In genomic region chr9:112332674-112332976, GRCh38 we compare ENCODE assay signal across 8 cellular contexts. TPM values are rescaled to one million over a fixed set of nuclear protein-coding genes. Genes with fewer than 3 reads are reported as not detected.
A peak's percentile ranks its signal among the peaks of the same experiment; 100 is the strongest.
DNase-seq lines count a peak whose midpoint lies in the region; ATAC-seq and TF ChIP-seq lines count a peak whose summit lies in the region.

No MANE protein-coding gene starts in this region.

- H3K36me3 Mint-ChIP-seq in activated CD8-positive, alpha-beta T cell treated with anti-CD3 and anti-CD28 coated beads for 36 hours (ENCODE audit: low read depth), result peaks cover 12% of the 10 kb centered on the region

- H3K9me3 ChIP-seq in iPS-18a (ENCODE audit: control insufficient read depth, low read depth, low read length) (no peaks in the 10 kb centered on the region), subcutaneous abdominal adipose tissue (ENCODE audit: control insufficient read depth in 5 of 5, low read length in 5 of 5) (no peaks in the 10 kb centered on the region)

- no peaks in the 10 kb centered on the region for H3K27me3 Mint-ChIP-seq in activated CD8-positive, alpha-beta T cell treated with anti-CD3 and anti-CD28 coated beads for 36 hours

- peak; percentile 42 for DNase-seq in SHP77 treated with DMSO at 0.1 percent for 48 hours (lab: John Stamatoyannopoulos, UW)
- DNase-seq in SHP77 (lab: John Stamatoyannopoulos, UW), result no peak
- DNase-seq in activated CD8-positive, alpha-beta T cell treated with anti-CD3 and anti-CD28 coated beads for 36 hours, result no peak
- DNase-seq in KBM-7, result no peak

- peak overlapping the region; percentile 95 for H3K4me3 ChIP-seq in iPS-18a (ENCODE audit: low read length)
- H3K4me3 ChIP-seq in subcutaneous abdominal adipose tissue (ENCODE audit: low read depth in 1 of 5, low read length in 5 of 5), result peak overlapping the region; percentile 86 to 91 (median 87)

- H3K9ac ChIP-seq in iPS-18a (ENCODE audit: low read length), result peak overlapping the region; percentile 64
- peak overlapping the region; percentile 77 to 88 (median 85) for H3K9ac ChIP-seq in subcutaneous abdominal adipose tissue (ENCODE audit: low read length in 5 of 5)

- H3K27me3 ChIP-seq in iPS-18a (ENCODE audit: control insufficient read depth, insufficient read depth, low read length) (no peaks in the 10 kb centered on the region), subcutaneous abdominal adipose tissue (ENCODE audit: control insufficient read depth in 5 of 5, insufficient read depth in 4 of 5, low read length in 5 of 5) (no peaks in the 10 kb centered on the region)

- H3K4me1 ChIP-seq in iPS-18a (ENCODE audit: control insufficient read depth, low read depth, low read length) (peaks cover 13% of the 10 kb centered on the region), subcutaneous abdominal adipose tissue (ENCODE audit: control insufficient read depth in 5 of 5, insufficient read depth in 5 of 5, low read length in 5 of 5) (peaks cover 0 to 33% (median 27%) of the 10 kb centered on the region in 5 donors)

- TF ChIP-seq CTCF in activated CD8-positive, alpha-beta T cell treated with anti-CD3 and anti-CD28 coated beads for 36 hours (IDR thresholded peaks at IDR 0.05), result no peak

- POLR2A ChIA-PET in activated CD8-positive, alpha-beta T cell treated with anti-CD3 and anti-CD28 coated beads for 36 hours (lab: Charles Lee), result interaction anchor here (1.0 to 2.8 kb wide), 6 partner anchors 12 to 235 kb away, joined by 3 to 14 read pairs (median 4); partner anchors contain the start of gene HSDL2

- H3K27ac ChIP-seq in iPS-18a (ENCODE audit: low read length) (no peak overlapping the region), subcutaneous abdominal adipose tissue (ENCODE audit: low read depth, low read length) (peak overlapping the region; percentile 90)

- in situ Hi-C loops in KBM-7 (cut with MboI; ENCODE audit: low pct_unique_long_range_greater_than_20kb, low sequenced_read_pairs), result no loop called here

- H3K36me3 ChIP-seq in iPS-18a (ENCODE audit: control insufficient read depth, low read depth, low read length), result no peaks in the 10 kb centered on the region
- no peaks in the 10 kb centered on the region for H3K36me3 ChIP-seq in subcutaneous abdominal adipose tissue (ENCODE audit: control insufficient read depth in 5 of 5, insufficient read depth in 5 of 5, low read length in 5 of 5)

- H3K4me3 Mint-ChIP-seq in activated CD8-positive, alpha-beta T cell treated with anti-CD3 and anti-CD28 coated beads for 36 hours, result peak overlapping the region; percentile 97

- peaks cover 42% of the 10 kb centered on the region for H3K4me1 Mint-ChIP-seq in activated CD8-positive, alpha-beta T cell treated with anti-CD3 and anti-CD28 coated beads for 36 hours (ENCODE audit: low read depth)

- intact Hi-C loops in activated CD8-positive, alpha-beta T cell treated with anti-CD3 and anti-CD28 coated beads for 36 hours (cut with micrococcal nuclease), result loop anchor here (5.0 kb wide), 1 partner anchor 150 kb away; no protein-coding TSS in a partner anchor

- peak overlapping the region; percentile 95 for H3K27ac Mint-ChIP-seq in activated CD8-positive, alpha-beta T cell treated with anti-CD3 and anti-CD28 coated beads for 36 hours

- CTCF ChIA-PET in activated CD8-positive, alpha-beta T cell treated with anti-CD3 and anti-CD28 coated beads for 36 hours (lab: Charles Lee), result interaction anchor here (1.6 to 2.1 kb wide), 3 partner anchors 15 to 235 kb away, joined by 5 to 13 read pairs (median 7); no protein-coding TSS in a partner anchor

- ATAC-seq in activated CD8-positive, alpha-beta T cell treated with anti-CD3 and anti-CD28 coated beads for 36 hours, result no peak
- no peak for ATAC-seq in GM19324 (IDR thresholded peaks at IDR 0.05; ENCODE audit: low FRiP score, unreplicated experiment)
- ATAC-seq in GM18519 (IDR thresholded peaks at IDR 0.05; ENCODE audit: low FRiP score, unreplicated experiment), result no peak

- no peaks in the 10 kb centered on the region for H3K9me3 Mint-ChIP-seq in activated CD8-positive, alpha-beta T cell treated with anti-CD3 and anti-CD28 coated beads for 36 hours

RNA-seq across cellular contexts. Expression of gene PTBP3, which starts 0.8 kb away (rescaled TPM):
- total RNA-seq in activated CD8-positive, alpha-beta T cell treated with anti-CD3 and anti-CD28 coated beads for 36 hours, result 100 to 1,000 TPM; 108 to 120 TPM

RNA-seq across cellular contexts. Expression of gene HSDL2, which starts 47.3 kb away (rescaled TPM):
- 10 to 100 TPM; 24.5 to 25.3 TPM for total RNA-seq in activated CD8-positive, alpha-beta T cell treated with anti-CD3 and anti-CD28 coated beads for 36 hours
